In genomic region chr11:100863080-100863581, GRCh38 we compare ENCODE assay signal across 1 cellular context.
TF ChIP-seq lines count a peak whose summit lies in the region.

No MANE protein-coding gene starts in this region.

TF ChIP-seq in K562, 482 proteins besides CTCF, POLR2A, EP300 and RAD21 (continued from another document and continues in another):
- TF ChIP-seq ZNF609 (CRISPR knock-in tag; IDR thresholded peaks at IDR 0.05; ENCODE audit: borderline replicate concordance) (no peak), ZNF24 (IDR thresholded peaks at IDR 0.05) (no peak), CBFA2T3 (IDR thresholded peaks at IDR 0.05) (peak; percentile 95), PRPF4 (IDR thresholded peaks at IDR 0.05; ENCODE audit: insufficient read depth, low read depth, low read length, poor library complexity, severe bottlenecking) (no peak), ELF2 (CRISPR knock-in tag; IDR thresholded peaks at IDR 0.05) (no peak), CEBPB (tag; IDR thresholded peaks at IDR 0.05) (peak; percentile 88), TRIM25 (IDR thresholded peaks at IDR 0.05; ENCODE audit: borderline replicate concordance) (no peak), GTF2B (IDR thresholded peaks at IDR 0.05; ENCODE audit: extremely low read depth, insufficient read length) (no peak), ILK (tag; IDR thresholded peaks at IDR 0.05; ENCODE audit: borderline replicate concordance, low read depth) (no peak), KLF1 (tag; IDR thresholded peaks at IDR 0.05) (no peak), MED1 (CRISPR knock-in tag; IDR thresholded peaks at IDR 0.05; ENCODE audit: borderline replicate concordance) (no peak), KLF10 (CRISPR knock-in tag; IDR thresholded peaks at IDR 0.05) (no peak), ZHX1 (conservative IDR thresholded peaks at IDR 0.05; ENCODE audit: low read length) (no peak), ARHGAP35 (IDR thresholded peaks at IDR 0.05; ENCODE audit: partially characterized antibody) (no peak), ID3 (CRISPR knock-in tag; IDR thresholded peaks at IDR 0.05) (no peak), ID3 (tag; IDR thresholded peaks at IDR 0.05) (no peak), ILF3 (IDR thresholded peaks at IDR 0.05; ENCODE audit: borderline replicate concordance) (no peak), FOXP4 (CRISPR knock-in tag; IDR thresholded peaks at IDR 0.05; ENCODE audit: borderline replicate concordance) (no peak), CBFA2T2 (conservative IDR thresholded peaks at IDR 0.05) (peak; percentile 91), CSDE1 (IDR thresholded peaks at IDR 0.05) (no peak), HINFP (tag; conservative IDR thresholded peaks at IDR 0.05; ENCODE audit: low read depth) (no peak), BHLHE40 (IDR thresholded peaks at IDR 0.05; ENCODE audit: low read length) (no peak), DEAF1 (CRISPR knock-in tag; IDR thresholded peaks at IDR 0.05) (peak; percentile 19; the same call in 1 of the 2 replicates), ETV5 (CRISPR knock-in tag; IDR thresholded peaks at IDR 0.05; ENCODE audit: low read depth) (no peak), ZKSCAN3 (CRISPR knock-in tag; IDR thresholded peaks at IDR 0.05) (no peak), TBP (optimal IDR thresholded peaks at IDR 0.05; ENCODE audit: low read depth, low read length) (no peak), RBBP5 (IDR thresholded peaks at IDR 0.05; ENCODE audit: borderline replicate concordance, insufficient read depth, low read length, poor library complexity, severe bottlenecking) (no peak), SRF (CRISPR knock-in tag; IDR thresholded peaks at IDR 0.05) (no peak), NFIC (IDR thresholded peaks at IDR 0.05) (peak; percentile 74), ZBTB17 (CRISPR knock-in tag; IDR thresholded peaks at IDR 0.05) (no peak), NR2C1 (IDR thresholded peaks at IDR 0.05) (no peak), NR2C1 (tag; IDR thresholded peaks at IDR 0.05) (no peak), PML (IDR thresholded peaks at IDR 0.05; ENCODE audit: low read length) (peak; percentile 79; the same call in 1 of the 2 replicates), ZNF175 (CRISPR knock-in tag; IDR thresholded peaks at IDR 0.05; ENCODE audit: low read depth) (no peak), MEF2D (tag; conservative IDR thresholded peaks at IDR 0.05; ENCODE audit: low read depth) (no peak), ELK3 (CRISPR knock-in tag; IDR thresholded peaks at IDR 0.05) (no peak), ZNF586 (CRISPR knock-in tag; conservative IDR thresholded peaks at IDR 0.05) (no peak), NFATC3 (IDR thresholded peaks at IDR 0.05) (peak; percentile 70; the same call in 1 of the 2 replicates), NR2F6 (CRISPR knock-in tag; IDR thresholded peaks at IDR 0.05) (no peak), ZBTB9 (CRISPR knock-in tag; IDR thresholded peaks at IDR 0.05) (no peak)
